In the genomic region with DNA sequence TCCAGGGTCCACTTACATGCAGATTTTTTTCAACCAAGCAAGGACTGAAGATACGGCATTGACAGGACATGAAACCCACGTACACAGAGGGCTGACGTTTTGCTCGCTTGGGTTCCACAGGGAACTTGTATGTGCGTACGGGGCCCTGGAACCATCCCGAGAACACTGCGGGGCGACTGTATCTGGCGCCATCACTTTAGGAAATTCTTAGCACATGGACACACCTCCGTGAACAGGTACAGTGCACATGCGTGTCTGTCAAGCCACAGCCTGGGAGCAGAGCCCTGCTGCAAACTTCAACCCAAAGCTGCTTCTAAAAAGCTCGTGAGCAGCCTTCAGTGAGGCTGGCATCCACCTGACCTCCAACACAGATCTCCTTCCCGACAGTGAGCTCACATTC, we compare ENCODE assay signal across 2 cellular contexts.
TF ChIP-seq lines count a peak whose summit lies in the region.

No MANE protein-coding gene starts in this region.

TF ChIP-seq in GM23338, 12 proteins besides CTCF, POLR2A, EP300 and RAD21:
- TF ChIP-seq, protein P1, sequence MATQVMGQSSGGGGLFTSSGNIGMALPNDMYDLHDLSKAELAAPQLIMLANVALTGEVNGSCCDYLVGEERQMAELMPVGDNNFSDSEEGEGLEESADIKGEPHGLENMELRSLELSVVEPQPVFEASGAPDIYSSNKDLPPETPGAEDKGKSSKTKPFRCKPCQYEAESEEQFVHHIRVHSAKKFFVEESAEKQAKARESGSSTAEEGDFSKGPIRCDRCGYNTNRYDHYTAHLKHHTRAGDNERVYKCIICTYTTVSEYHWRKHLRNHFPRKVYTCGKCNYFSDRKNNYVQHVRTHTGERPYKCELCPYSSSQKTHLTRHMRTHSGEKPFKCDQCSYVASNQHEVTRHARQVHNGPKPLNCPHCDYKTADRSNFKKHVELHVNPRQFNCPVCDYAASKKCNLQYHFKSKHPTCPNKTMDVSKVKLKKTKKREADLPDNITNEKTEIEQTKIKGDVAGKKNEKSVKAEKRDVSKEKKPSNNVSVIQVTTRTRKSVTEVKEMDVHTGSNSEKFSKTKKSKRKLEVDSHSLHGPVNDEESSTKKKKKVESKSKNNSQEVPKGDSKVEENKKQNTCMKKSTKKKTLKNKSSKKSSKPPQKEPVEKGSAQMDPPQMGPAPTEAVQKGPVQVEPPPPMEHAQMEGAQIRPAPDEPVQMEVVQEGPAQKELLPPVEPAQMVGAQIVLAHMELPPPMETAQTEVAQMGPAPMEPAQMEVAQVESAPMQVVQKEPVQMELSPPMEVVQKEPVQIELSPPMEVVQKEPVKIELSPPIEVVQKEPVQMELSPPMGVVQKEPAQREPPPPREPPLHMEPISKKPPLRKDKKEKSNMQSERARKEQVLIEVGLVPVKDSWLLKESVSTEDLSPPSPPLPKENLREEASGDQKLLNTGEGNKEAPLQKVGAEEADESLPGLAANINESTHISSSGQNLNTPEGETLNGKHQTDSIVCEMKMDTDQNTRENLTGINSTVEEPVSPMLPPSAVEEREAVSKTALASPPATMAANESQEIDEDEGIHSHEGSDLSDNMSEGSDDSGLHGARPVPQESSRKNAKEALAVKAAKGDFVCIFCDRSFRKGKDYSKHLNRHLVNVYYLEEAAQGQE (IDR thresholded peaks at IDR 0.05; ENCODE audit: unreplicated experiment): no peak
- TF ChIP-seq ZNF331 (CRISPR knock-in tag; IDR thresholded peaks at IDR 0.05; ENCODE audit: low read depth): no peak
- no peak for TF ChIP-seq NANOG (IDR thresholded peaks at IDR 0.05; ENCODE audit: borderline replicate concordance)
TF ChIP-seq in GM23338: peak in this region for 0.

TF ChIP-seq in WTC11, 78 proteins besides CTCF, POLR2A, EP300 and RAD21 (continued from another document):
- TF ChIP-seq, protein P2, sequence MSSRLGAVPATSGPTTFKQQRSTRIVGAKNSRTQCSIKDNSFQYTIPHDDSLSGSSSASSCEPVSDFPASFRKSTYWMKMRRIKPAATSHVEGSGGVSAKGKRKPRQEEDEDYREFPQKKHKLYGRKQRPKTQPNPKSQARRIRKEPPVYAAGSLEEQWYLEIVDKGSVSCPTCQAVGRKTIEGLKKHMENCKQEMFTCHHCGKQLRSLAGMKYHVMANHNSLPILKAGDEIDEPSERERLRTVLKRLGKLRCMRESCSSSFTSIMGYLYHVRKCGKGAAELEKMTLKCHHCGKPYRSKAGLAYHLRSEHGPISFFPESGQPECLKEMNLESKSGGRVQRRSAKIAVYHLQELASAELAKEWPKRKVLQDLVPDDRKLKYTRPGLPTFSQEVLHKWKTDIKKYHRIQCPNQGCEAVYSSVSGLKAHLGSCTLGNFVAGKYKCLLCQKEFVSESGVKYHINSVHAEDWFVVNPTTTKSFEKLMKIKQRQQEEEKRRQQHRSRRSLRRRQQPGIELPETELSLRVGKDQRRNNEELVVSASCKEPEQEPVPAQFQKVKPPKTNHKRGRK (CRISPR knock-in tag; IDR thresholded peaks at IDR 0.05; ENCODE audit: borderline replicate concordance): no peak
- TF ChIP-seq KAT7 (CRISPR knock-in tag; IDR thresholded peaks at IDR 0.05; ENCODE audit: borderline replicate concordance): no peak
- TF ChIP-seq, protein P3, sequence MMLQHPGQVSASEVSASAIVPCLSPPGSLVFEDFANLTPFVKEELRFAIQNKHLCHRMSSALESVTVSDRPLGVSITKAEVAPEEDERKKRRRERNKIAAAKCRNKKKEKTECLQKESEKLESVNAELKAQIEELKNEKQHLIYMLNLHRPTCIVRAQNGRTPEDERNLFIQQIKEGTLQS (CRISPR knock-in tag; conservative IDR thresholded peaks at IDR 0.05): no peak
- TF ChIP-seq TEAD4 (CRISPR knock-in tag; IDR thresholded peaks at IDR 0.05): no peak
- TF ChIP-seq PRRX2 (CRISPR knock-in tag; IDR thresholded peaks at IDR 0.05): no peak
- no peak for TF ChIP-seq RELA (CRISPR knock-in tag; IDR thresholded peaks at IDR 0.05; ENCODE audit: borderline replicate concordance)
- no peak for TF ChIP-seq GTF2I (CRISPR knock-in tag; conservative IDR thresholded peaks at IDR 0.05)
- TF ChIP-seq SOX15 (CRISPR knock-in tag; IDR thresholded peaks at IDR 0.05): no peak
- no peak for TF ChIP-seq NR2C2 (CRISPR knock-in tag; IDR thresholded peaks at IDR 0.05)
- no peak for TF ChIP-seq ATF1 (CRISPR knock-in tag; IDR thresholded peaks at IDR 0.05)
- TF ChIP-seq CBFB (CRISPR knock-in tag; IDR thresholded peaks at IDR 0.05; ENCODE audit: low read depth): no peak
- TF ChIP-seq, protein P4, sequence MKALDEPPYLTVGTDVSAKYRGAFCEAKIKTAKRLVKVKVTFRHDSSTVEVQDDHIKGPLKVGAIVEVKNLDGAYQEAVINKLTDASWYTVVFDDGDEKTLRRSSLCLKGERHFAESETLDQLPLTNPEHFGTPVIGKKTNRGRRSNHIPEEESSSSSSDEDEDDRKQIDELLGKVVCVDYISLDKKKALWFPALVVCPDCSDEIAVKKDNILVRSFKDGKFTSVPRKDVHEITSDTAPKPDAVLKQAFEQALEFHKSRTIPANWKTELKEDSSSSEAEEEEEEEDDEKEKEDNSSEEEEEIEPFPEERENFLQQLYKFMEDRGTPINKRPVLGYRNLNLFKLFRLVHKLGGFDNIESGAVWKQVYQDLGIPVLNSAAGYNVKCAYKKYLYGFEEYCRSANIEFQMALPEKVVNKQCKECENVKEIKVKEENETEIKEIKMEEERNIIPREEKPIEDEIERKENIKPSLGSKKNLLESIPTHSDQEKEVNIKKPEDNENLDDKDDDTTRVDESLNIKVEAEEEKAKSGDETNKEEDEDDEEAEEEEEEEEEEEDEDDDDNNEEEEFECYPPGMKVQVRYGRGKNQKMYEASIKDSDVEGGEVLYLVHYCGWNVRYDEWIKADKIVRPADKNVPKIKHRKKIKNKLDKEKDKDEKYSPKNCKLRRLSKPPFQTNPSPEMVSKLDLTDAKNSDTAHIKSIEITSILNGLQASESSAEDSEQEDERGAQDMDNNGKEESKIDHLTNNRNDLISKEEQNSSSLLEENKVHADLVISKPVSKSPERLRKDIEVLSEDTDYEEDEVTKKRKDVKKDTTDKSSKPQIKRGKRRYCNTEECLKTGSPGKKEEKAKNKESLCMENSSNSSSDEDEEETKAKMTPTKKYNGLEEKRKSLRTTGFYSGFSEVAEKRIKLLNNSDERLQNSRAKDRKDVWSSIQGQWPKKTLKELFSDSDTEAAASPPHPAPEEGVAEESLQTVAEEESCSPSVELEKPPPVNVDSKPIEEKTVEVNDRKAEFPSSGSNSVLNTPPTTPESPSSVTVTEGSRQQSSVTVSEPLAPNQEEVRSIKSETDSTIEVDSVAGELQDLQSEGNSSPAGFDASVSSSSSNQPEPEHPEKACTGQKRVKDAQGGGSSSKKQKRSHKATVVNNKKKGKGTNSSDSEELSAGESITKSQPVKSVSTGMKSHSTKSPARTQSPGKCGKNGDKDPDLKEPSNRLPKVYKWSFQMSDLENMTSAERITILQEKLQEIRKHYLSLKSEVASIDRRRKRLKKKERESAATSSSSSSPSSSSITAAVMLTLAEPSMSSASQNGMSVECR (CRISPR knock-in tag; IDR thresholded peaks at IDR 0.05; ENCODE audit: borderline replicate concordance): no peak
- no peak for TF ChIP-seq JUN (CRISPR knock-in tag; IDR thresholded peaks at IDR 0.05)
